ENCODE assay signal across 8 cellular contexts in the genomic region with DNA sequence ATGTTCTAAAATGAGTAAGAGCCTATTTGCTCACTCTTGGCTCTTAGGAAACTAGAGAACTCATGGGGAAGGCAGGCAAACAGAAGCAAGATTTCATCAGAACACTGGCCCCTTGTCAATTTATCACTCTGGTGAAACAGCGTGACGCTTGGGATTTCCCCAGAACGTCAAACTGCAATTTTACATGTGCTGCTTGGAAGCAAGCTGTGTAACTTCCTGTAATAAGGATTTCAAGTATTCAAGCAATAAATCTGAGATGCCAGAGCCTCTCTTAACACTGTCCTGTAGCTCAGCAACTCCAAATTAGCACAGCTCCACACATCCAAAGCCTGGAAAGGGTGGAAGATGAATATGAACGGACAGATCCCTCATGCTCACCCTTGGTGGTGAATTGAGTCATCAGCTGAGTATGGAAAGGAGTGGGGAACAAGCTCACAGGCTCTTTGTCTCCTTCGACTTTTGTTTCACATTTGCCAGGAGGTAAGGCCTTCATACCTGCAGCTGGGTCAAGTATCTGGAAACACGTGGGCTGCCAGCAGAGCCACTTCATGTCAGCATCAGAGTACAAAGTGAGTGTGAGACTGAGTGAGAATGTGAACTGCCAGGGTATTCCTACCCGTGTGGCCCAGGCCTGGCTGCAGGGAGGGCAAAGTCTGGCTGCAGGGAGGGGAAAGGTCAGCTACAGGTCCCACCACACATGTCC.
A peak's percentile ranks its signal among the peaks of the same experiment; 100 is the strongest.
DNase-seq lines count a peak whose midpoint lies in the region; ATAC-seq and TF ChIP-seq lines count a peak whose summit lies in the region.

No MANE protein-coding gene starts in this region.

- H3K27ac Mint-ChIP-seq in activated naive CD8-positive, alpha-beta T cell: peak overlapping the region; percentile 99

- peaks cover 67% of the 10 kb centered on the region for H3K4me1 Mint-ChIP-seq in activated naive CD8-positive, alpha-beta T cell (ENCODE audit: low read depth)

- in situ Hi-C loops in Panc1 (cut with HindIII; ENCODE audit: low pct_unique_long_range_greater_than_20kb, low sequenced_read_pairs): no loop called here

- H3K36me3 Mint-ChIP-seq in activated naive CD8-positive, alpha-beta T cell: no peaks in the 10 kb centered on the region

- 0 out of 2 replicates have a peak, but pooled peaks cover 4% of the 10 kb centered on the region for H3K4me1 ChIP-seq in Panc1 (ENCODE audit: control insufficient read depth, insufficient read depth, low read length)
- H3K4me1 ChIP-seq in right cardiac atrium (ENCODE audit: control insufficient read depth, insufficient read depth, low read length): peaks cover 14% of the 10 kb centered on the region

- H3K27me3 Mint-ChIP-seq in activated naive CD8-positive, alpha-beta T cell: no peaks in the 10 kb centered on the region

- TF ChIP-seq CTCF in AG04450 (IDR thresholded peaks at IDR 0.05; ENCODE audit: low read depth, low read length) (no peak), Panc1 (IDR thresholded peaks at IDR 0.05) (no peak)

- intact Hi-C loops in Panc1 (cut with micrococcal nuclease; ENCODE audit: unreplicated experiment): no loop called here
- intact Hi-C loops in right cardiac atrium (cut with DNase I): no loop called here

- H3K36me3 ChIP-seq in Panc1 (ENCODE audit: control insufficient read depth, insufficient read depth, low read length): no peaks in the 10 kb centered on the region

- DNase-seq in AG04450 (ENCODE audit: low read depth, low spot score) (peak; percentile 98), Panc1 (ENCODE audit: low read depth, low spot score) (peak; percentile 59), right cardiac atrium (peak; percentile 68 to 76 (median 76)), LoVo (ENCODE audit: low spot score) (no peak)
- DNase-seq in stimulated activated CD4-positive, alpha-beta T cell treated with anti-CD3 and anti-CD28 coated beads, Interleukin-15, amount 100 ng/mL, for 48 hours (ENCODE audit: low read depth in 2 of 2): peak; percentile 75 to 76

- peak overlapping the region; percentile 79 for H3K4me3 Mint-ChIP-seq in activated naive CD8-positive, alpha-beta T cell

- H3K27me3 ChIP-seq in AG04450 (ENCODE audit: control insufficient read depth, insufficient read depth, low read length) (no peaks in the 10 kb centered on the region), Panc1 (ENCODE audit: control insufficient read depth, insufficient read depth, low read length) (no peaks in the 10 kb centered on the region), right cardiac atrium (ENCODE audit: control insufficient read depth, insufficient read depth) (no peaks in the 10 kb centered on the region)

- H3K9me3 Mint-ChIP-seq in activated naive CD8-positive, alpha-beta T cell (ENCODE audit: low read depth): no peaks in the 10 kb centered on the region

- ATAC-seq in GM18873 (IDR thresholded peaks at IDR 0.05; ENCODE audit: low FRiP score, unreplicated experiment) (peak; percentile 85), HG03095 (IDR thresholded peaks at IDR 0.05; ENCODE audit: unreplicated experiment) (peak; percentile 94), Panc1 (0 out of 2 replicates have a peak, but pooled peaks have one; percentile 64), right cardiac atrium (peak; percentile 79 to 81)

- no peaks in the 10 kb centered on the region for H3K9me3 ChIP-seq in AG04450 (ENCODE audit: control insufficient read depth, insufficient read depth, low read length)
- no peaks in the 10 kb centered on the region for H3K9me3 ChIP-seq in Panc1 (ENCODE audit: control insufficient read depth, insufficient read depth, low read depth, low read length)
- no peaks in the 10 kb centered on the region for H3K9me3 ChIP-seq in right cardiac atrium (ENCODE audit: control insufficient read depth, low read length)

- BruUV-seq in Panc1 (replicated peaks; lab: Mats Ljungman, UMichigan): no TSS peak

- CTCF ChIA-PET in AG04450 (lab: Charles Lee) (interaction anchor here (1.0 to 1.4 kb wide), 3 partner anchors 23 to 248 kb away, joined by 3 to 6 read pairs (median 3); no protein-coding TSS in a partner anchor), Panc1 (lab: Charles Lee) (no interaction called here)

- H3K27ac ChIP-seq in AG04450 (ENCODE audit: low read depth, low read length) (peak overlapping the region; percentile 98), Panc1 (ENCODE audit: low read length) (no peak overlapping the region), right cardiac atrium (ENCODE audit: low read length) (peak overlapping the region; percentile 63)

- WGBS in right cardiac atrium: 17% methylated on average over 7 of the region's 7 CpGs

- H3K4me3 ChIP-seq in AG04450 (ENCODE audit: low read depth, low read length): peak overlapping the region; percentile 32
- H3K4me3 ChIP-seq in Panc1 (ENCODE audit: low read depth in 2 of 2, low read length in 2 of 2): no peak overlapping the region
- H3K4me3 ChIP-seq in right cardiac atrium (ENCODE audit: low read length): no peak overlapping the region

- POLR2A ChIA-PET in AG04450 (lab: Yijun Ruan, JAX) (interaction anchor here (1.0 to 1.7 kb wide), 4 partner anchors 10 to 248 kb away, joined by 3 to 7 read pairs (median 4); a partner anchor contains a TSS), Panc1 (lab: Charles Lee) (interaction anchor here (0.5 kb wide), 1 partner anchor 842 kb away, joined by 3 read pairs; no protein-coding TSS in a partner anchor)
